10 cellular contexts compared by ENCODE assay signal in the genomic region with DNA sequence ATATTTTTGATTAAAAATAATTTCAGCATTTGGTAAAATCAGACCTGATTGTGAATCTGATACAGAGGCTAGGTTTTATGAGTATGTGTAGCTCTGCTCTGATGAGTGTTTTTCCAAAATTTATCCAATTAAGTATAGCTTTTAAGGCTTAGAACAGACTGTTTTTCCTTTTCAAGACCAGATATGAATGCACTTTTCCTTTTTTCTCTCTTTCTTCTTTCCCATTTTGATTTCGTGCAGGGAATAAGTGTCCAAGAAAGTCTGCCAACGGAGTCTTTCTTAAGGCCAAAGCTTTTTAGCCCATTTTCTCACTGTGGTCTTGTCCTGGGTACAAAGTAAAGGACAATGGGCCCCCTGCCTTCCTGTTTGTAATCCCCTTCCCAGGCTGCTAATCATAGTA. TPM values are rescaled to one million over a fixed set of nuclear protein-coding genes. Genes with fewer than 3 reads are reported as not detected.
DNase-seq lines count a peak whose midpoint lies in the region; ATAC-seq and TF ChIP-seq lines count a peak whose summit lies in the region.
"Had no signal": no experiment of that assay in that cellular context is flagged by ENCODE, and none has a peak within 500 bp of the region (broad histone marks: within the 10 kb centered on the region; RNA-seq: fewer than 3 reads in every experiment).

No MANE protein-coding gene starts in this region.

- H3K4me1 ChIP-seq in GM23248 (ENCODE audit: insufficient read depth) (peaks cover 41% of the 10 kb centered on the region), right cardiac atrium (ENCODE audit: control insufficient read depth, insufficient read depth, low read length) (peaks cover 14% of the 10 kb centered on the region), gastrocnemius medialis (peaks cover 67 to 68% of the 10 kb centered on the region in 2 donors)

- H3K27me3 Mint-ChIP-seq in activated CD4-positive, alpha-beta T cell treated with anti-CD3 and anti-CD28 coated beads for 36 hours, result no peaks in the 10 kb centered on the region

- WGBS in GM23248 (ENCODE audit: low coverage in 1 of 2, low lambda C conversion rate in 2 of 2, missing lambda C conversion rate in 2 of 2), 2 experiments, result 33 to 40% methylated on average over 2 of the region's 2 CpGs
- WGBS in right cardiac atrium, result 28% methylated on average over 2 of the region's 2 CpGs

- peak overlapping the region; percentile 11 for H3K9ac ChIP-seq in GM23248

- intact Hi-C loops in right cardiac atrium (cut with DNase I) (loop anchor here in 3 of 4 donors (5.0 to 10.0 kb wide), 5 partner anchors 39 to 124 kb away; no protein-coding TSS in a partner anchor), gastrocnemius medialis (cut with DNase I; ENCODE audit: low total_unique reads) (loop anchor here (10.0 kb wide), 1 partner anchor 958 kb away; no protein-coding TSS in a partner anchor)
- intact Hi-C loops in activated CD4-positive, alpha-beta T cell treated with anti-CD3 and anti-CD28 coated beads for 36 hours (cut with DNase I, micrococcal nuclease), result loop anchor here (5.0 kb wide), 2 partner anchors 41 to 479 kb away; no protein-coding TSS in a partner anchor

- H3K4me1 Mint-ChIP-seq in activated CD4-positive, alpha-beta T cell treated with anti-CD3 and anti-CD28 coated beads for 36 hours, result peaks cover 54% of the 10 kb centered on the region

- CTCF ChIA-PET in activated CD4-positive, alpha-beta T cell treated with anti-CD3 and anti-CD28 coated beads for 36 hours (lab: Charles Lee), result interaction anchor here (0.8 kb wide), 1 partner anchor 85 kb away, joined by 4 read pairs; no protein-coding TSS in a partner anchor

- H3K4me3 ChIP-seq in GM23248, result 0 out of 2 replicates have a peak overlapping the region, but pooled peaks have one; percentile 18
- H3K4me3 ChIP-seq in WERI-Rb-1 (ENCODE audit: low read depth, low read length), result peak overlapping the region; percentile 5; the same call in 1 of the 2 replicates
- H3K4me3 ChIP-seq in right cardiac atrium (ENCODE audit: low read length), result no peak overlapping the region
- H3K4me3 ChIP-seq in gastrocnemius medialis, result peak overlapping the region; percentile 1 to 89 (median 51)

- H4K20me1 ChIP-seq in GM23248 (ENCODE audit: insufficient read depth), result peaks cover 38% of the 10 kb centered on the region

- no peaks in the 10 kb centered on the region for H3K9me3 ChIP-seq in GM23248 (ENCODE audit: low read depth)
- H3K9me3 ChIP-seq in WERI-Rb-1 (ENCODE audit: severe bottlenecking), result no peaks in the 10 kb centered on the region
- no peaks in the 10 kb centered on the region for H3K9me3 ChIP-seq in right cardiac atrium (ENCODE audit: control insufficient read depth, low read length)
- no peaks in the 10 kb centered on the region for H3K9me3 ChIP-seq in gastrocnemius medialis
- H3K9me3 ChIP-seq: BLaER1 treated with 17β-estradiol and CSF1 and Interleukin-3, amounts not matched to agents 10 nM and 100 nM had no signal

- ATAC-seq in right cardiac atrium, result no peak
- no peak for ATAC-seq in gastrocnemius medialis
- ATAC-seq in activated CD4-positive, alpha-beta T cell treated with anti-CD3 and anti-CD28 coated beads for 36 hours, result no peak

- in situ Hi-C loops in GM23248 (cut with MboI) (no loop called here), gastrocnemius medialis (cut with MboI; ENCODE audit: low sequenced_read_pairs in 4 of 4) (loop anchor here in 2 of 4 donors (10.0 to 25.0 kb wide), 2 partner anchors 72 to 124 kb away; no protein-coding TSS in a partner anchor), G401 (cut with HindIII; ENCODE audit: low sequenced_read_pairs) (no loop called here), GM13977 (cut with MboI; ENCODE audit: low pct_unique_long_range_greater_than_20kb, low sequenced_read_pairs, unreplicated experiment) (no loop called here)

- no peak overlapping the region for H3K27ac Mint-ChIP-seq in activated CD4-positive, alpha-beta T cell treated with anti-CD3 and anti-CD28 coated beads for 36 hours

- peak overlapping the region; percentile 45 for H3K4me2 ChIP-seq in GM23248 (ENCODE audit: unreplicated experiment)

- POLR2A ChIA-PET in activated CD4-positive, alpha-beta T cell treated with anti-CD3 and anti-CD28 coated beads for 36 hours (lab: Charles Lee), result no interaction called here

- H3K9me3 Mint-ChIP-seq in activated CD4-positive, alpha-beta T cell treated with anti-CD3 and anti-CD28 coated beads for 36 hours (ENCODE audit: low read depth), result no peaks in the 10 kb centered on the region

- no peak overlapping the region for H2AFZ ChIP-seq in GM23248

- no peaks in the 10 kb centered on the region for H3K27me3 ChIP-seq in GM23248 (replicated peaks; ENCODE audit: insufficient read depth)
- no peaks in the 10 kb centered on the region for H3K27me3 ChIP-seq in WERI-Rb-1 (ENCODE audit: insufficient read depth, low read depth, severe bottlenecking)
- no peaks in the 10 kb centered on the region for H3K27me3 ChIP-seq in right cardiac atrium (ENCODE audit: control insufficient read depth, insufficient read depth)
- H3K27me3 ChIP-seq in gastrocnemius medialis, result no peaks in the 10 kb centered on the region
- H3K27me3 ChIP-seq: BLaER1 treated with 17β-estradiol and CSF1 and Interleukin-3, amounts not matched to agents 10 nM and 100 nM had no signal

- H3K36me3 ChIP-seq in GM23248 (ENCODE audit: low read depth) (no peaks in the 10 kb centered on the region), WERI-Rb-1 (peaks cover 5% of the 10 kb centered on the region), gastrocnemius medialis (no peaks in the 10 kb centered on the region)
- H3K36me3 ChIP-seq: BLaER1 treated with 17β-estradiol and CSF1 and Interleukin-3, amounts not matched to agents 10 nM and 100 nM had no signal

- DNase-seq in GM23248, result peak; percentile 19
- no peak for DNase-seq in WERI-Rb-1
- DNase-seq in right cardiac atrium, result no peak
- no peak for DNase-seq in gastrocnemius medialis
- no peak for DNase-seq in NCI-H1436 (lab: John Stamatoyannopoulos, UW)
- DNase-seq in activated CD4-positive, alpha-beta T cell treated with anti-CD3 and anti-CD28 coated beads for 36 hours, result no peak
- no peak for DNase-seq in G401 (ENCODE audit: low spot score)
- no peak for DNase-seq in GM13977 (ENCODE audit: low spot score)
- DNase-seq: NCI-H345 had no signal

- TF ChIP-seq CTCF in WERI-Rb-1 (IDR thresholded peaks at IDR 0.05; ENCODE audit: low read depth, low read length), result no peak
- no peak for TF ChIP-seq CTCF in gastrocnemius medialis (IDR thresholded peaks at IDR 0.05 in 4 of 5, conservative IDR thresholded peaks at IDR 0.05 in 1 of 5)
- TF ChIP-seq CTCF in GM13977 (IDR thresholded peaks at IDR 0.05; ENCODE audit: extremely low read depth, insufficient read depth, missing control alignments), result no peak

- peak overlapping the region; percentile 26 for H3K27ac ChIP-seq in GM23248
- 0 out of 2 replicates have a peak overlapping the region, but pooled peaks have one; percentile 11 for H3K27ac ChIP-seq in WERI-Rb-1
- peak overlapping the region; percentile 61 for H3K27ac ChIP-seq in right cardiac atrium (ENCODE audit: low read length)
- peak overlapping the region; percentile 98 to 99 (median 99) for H3K27ac ChIP-seq in gastrocnemius medialis
- H3K27ac ChIP-seq: BLaER1 treated with 17β-estradiol and CSF1 and Interleukin-3, amounts not matched to agents 10 nM and 100 nM had no signal

- H3K4me3 Mint-ChIP-seq in activated CD4-positive, alpha-beta T cell treated with anti-CD3 and anti-CD28 coated beads for 36 hours, result no peak overlapping the region

- peaks cover 40% of the 10 kb centered on the region for H3F3A ChIP-seq in GM23248 (ENCODE audit: insufficient read depth)

- H3K36me3 Mint-ChIP-seq in activated CD4-positive, alpha-beta T cell treated with anti-CD3 and anti-CD28 coated beads for 36 hours (ENCODE audit: low read depth), result no peaks in the 10 kb centered on the region

- H3K9me2 ChIP-seq in GM23248 (ENCODE audit: insufficient read depth), result no peaks in the 10 kb centered on the region

- H3K79me2 ChIP-seq in GM23248 (ENCODE audit: insufficient read depth), result peaks cover 66% of the 10 kb centered on the region

- TF ChIP-seq POLR2A in gastrocnemius medialis (IDR thresholded peaks at IDR 0.05), result no peak

RNA-seq across cellular contexts. Expression of gene KIF1B, which starts 2.8 kb away (rescaled TPM):
- total RNA-seq in GM23248 (2014; rRNA removed; shearing (Covaris generic)), result 24.8 and 25.8 TPM in 2 replicates
- polyA plus RNA-seq in GM23248 (2016; fragmentation: Nextera tagmentation; extraction: Ambion mirVana) (14.7 and 14.8 TPM in 2 replicates), right cardiac atrium (23.8 TPM)
- total RNA-seq in right cardiac atrium (10 to 100 TPM; 62.1 to 67.9 (median 63.6) TPM), gastrocnemius medialis (100 to 1,000 TPM; 203 to 445 (median 306) TPM)
- total RNA-seq in activated CD4-positive, alpha-beta T cell treated with anti-CD3 and anti-CD28 coated beads for 36 hours, result 10 to 100 TPM; 12.3 to 13.5 TPM
- 11.8 and 19.9 TPM in 2 replicates for total RNA-seq in G401 (2014; rRNA removed; shearing (Covaris generic))

Comparison
In these comparisons a context has a peak if more than half of its experiments do, and no peak if none do; other contexts are left out.
1. H3K27ac ChIP-seq: peak in every context shown above with its lines; median percentile 99 in gastrocnemius medialis; 61 in right cardiac atrium; 26 in GM23248; 11 in WERI-Rb-1.